ENCODE assay signal across 6 cellular contexts in genomic region chrX:51053741-51054140, GRCh38.
"Had no signal": no experiment of that assay in that cellular context is flagged by ENCODE, and none has a peak within 500 bp of the region (broad histone marks: within the 10 kb centered on the region; RNA-seq: fewer than 3 reads in every experiment).

No MANE protein-coding gene starts in this region.

- H3K4me3 ChIP-seq: GM23338, K562 had no signal

- ATAC-seq: GM23338, K562 had no signal

- H3K4me2 ChIP-seq: GM23338 had no signal

- DNase-seq: H9, HCEC 1CT, IMR-90, KG1 had no signal

- H2AFZ ChIP-seq: GM23338 had no signal
